Comparison of ENCODE assay signal across 1 cellular context in genomic region chr6:41519305-41519747, GRCh38.
TF ChIP-seq lines count a peak whose summit lies in the region.

No MANE protein-coding gene starts in this region.

TF ChIP-seq in HepG2, 621 proteins besides CTCF, POLR2A, EP300 and RAD21 (continued from another document):
- TF ChIP-seq DZIP1 (CRISPR knock-in tag; IDR thresholded peaks at IDR 0.05) (no peak), TERF1 (CRISPR knock-in tag; IDR thresholded peaks at IDR 0.05) (no peak), ZSCAN25 (CRISPR knock-in tag; IDR thresholded peaks at IDR 0.05) (peak; percentile 66; the same call in 1 of the 2 replicates), ZNF607 (CRISPR knock-in tag; IDR thresholded peaks at IDR 0.05; ENCODE audit: borderline replicate concordance) (no peak), HDAC1 (CRISPR knock-in tag; IDR thresholded peaks at IDR 0.05) (no peak), NCOA5 (CRISPR knock-in tag; IDR thresholded peaks at IDR 0.05) (no peak), ZNF598 (CRISPR knock-in tag; IDR thresholded peaks at IDR 0.05; ENCODE audit: borderline replicate concordance) (no peak), HES4 (CRISPR knock-in tag; IDR thresholded peaks at IDR 0.05; ENCODE audit: borderline replicate concordance) (no peak), ZBTB1 (CRISPR knock-in tag; IDR thresholded peaks at IDR 0.05; ENCODE audit: borderline replicate concordance) (no peak), NCOR1 (IDR thresholded peaks at IDR 0.05; ENCODE audit: borderline replicate concordance, low read length) (peak; percentile 91; the same call in 1 of the 2 replicates), KLF12 (CRISPR knock-in tag; IDR thresholded peaks at IDR 0.05; ENCODE audit: borderline replicate concordance) (peak; percentile 62; the same call in 1 of the 2 replicates), MLX (CRISPR knock-in tag; IDR thresholded peaks at IDR 0.05) (0 out of 2 replicates have a peak, but pooled peaks have one; percentile 56), KLF11 (CRISPR knock-in tag; IDR thresholded peaks at IDR 0.05) (0 out of 2 replicates have a peak, but pooled peaks have one; percentile 45), ZNF878 (CRISPR knock-in tag; IDR thresholded peaks at IDR 0.05) (no peak), NAIF1 (CRISPR knock-in tag; IDR thresholded peaks at IDR 0.05; ENCODE audit: borderline replicate concordance) (no peak), ZNF800 (CRISPR knock-in tag; IDR thresholded peaks at IDR 0.05) (no peak), ZBTB43 (CRISPR knock-in tag; conservative IDR thresholded peaks at IDR 0.05) (no peak; the same call in 1 of the 2 replicates), MEF2D (CRISPR knock-in tag; IDR thresholded peaks at IDR 0.05) (no peak), ZNF772 (CRISPR knock-in tag; IDR thresholded peaks at IDR 0.05) (no peak), ZSCAN12 (CRISPR knock-in tag; IDR thresholded peaks at IDR 0.05) (no peak), KIAA2018 (CRISPR knock-in tag; IDR thresholded peaks at IDR 0.05; ENCODE audit: borderline replicate concordance) (no peak), DNMT1 (CRISPR knock-in tag; IDR thresholded peaks at IDR 0.05) (peak; percentile 45; the same call in 1 of the 2 replicates), ZNF557 (CRISPR knock-in tag; IDR thresholded peaks at IDR 0.05) (no peak), SP140L (CRISPR knock-in tag; IDR thresholded peaks at IDR 0.05; ENCODE audit: borderline replicate concordance) (no peak), KLF6 (CRISPR knock-in tag; IDR thresholded peaks at IDR 0.05) (peak; percentile 57; the same call in 1 of the 2 replicates), SOX5 (CRISPR knock-in tag; IDR thresholded peaks at IDR 0.05; ENCODE audit: borderline replicate concordance) (peak; percentile 50), ZNF562 (CRISPR knock-in tag; IDR thresholded peaks at IDR 0.05; ENCODE audit: borderline replicate concordance) (no peak), SUZ12 (IDR thresholded peaks at IDR 0.05; ENCODE audit: low read depth, low read length) (no peak), PITX1 (CRISPR knock-in tag; IDR thresholded peaks at IDR 0.05) (no peak), HCFC1 (IDR thresholded peaks at IDR 0.05; ENCODE audit: low read depth, low read length) (no peak), MNT (IDR thresholded peaks at IDR 0.05) (no peak)
